ENCODE assay signal across 1 cellular context in genomic region chr4:83618991-83619390, GRCh38.
A peak's percentile ranks its signal among the peaks of the same experiment; 100 is the strongest.
TF ChIP-seq lines count a peak whose summit lies in the region.

No MANE protein-coding gene starts in this region.

TF ChIP-seq in K562, 482 proteins besides CTCF, POLR2A, EP300 and RAD21 (continued from another document and continues in another):
- TF ChIP-seq MGA (IDR thresholded peaks at IDR 0.05): no peak
- TF ChIP-seq SREBF2 (CRISPR knock-in tag; IDR thresholded peaks at IDR 0.05): no peak
- no peak for TF ChIP-seq BRF1 (IDR thresholded peaks at IDR 0.05; ENCODE audit: borderline replicate concordance, extremely low read depth, insufficient read length)
- peak; percentile 69 for TF ChIP-seq FOSL1 (tag; conservative IDR thresholded peaks at IDR 0.05)
- TF ChIP-seq MTA3 (IDR thresholded peaks at IDR 0.05; ENCODE audit: borderline replicate concordance): no peak
- no peak for TF ChIP-seq ZNF512 (tag; IDR thresholded peaks at IDR 0.05)
- no peak for TF ChIP-seq CCNT2 (IDR thresholded peaks at IDR 0.05; ENCODE audit: borderline replicate concordance, extremely low read depth, insufficient read length, low read depth, low read length)
- no peak for TF ChIP-seq CUX1 (CRISPR knock-in tag; IDR thresholded peaks at IDR 0.05)
- no peak for TF ChIP-seq MEF2A (IDR thresholded peaks at IDR 0.05; ENCODE audit: control insufficient read depth, low read depth, low read length)
- peak; percentile 38; the same call in 1 of the 2 replicates for TF ChIP-seq TAL1 (IDR thresholded peaks at IDR 0.05)
- TF ChIP-seq OTX1 (CRISPR knock-in tag; IDR thresholded peaks at IDR 0.05): no peak
- no peak for TF ChIP-seq HCFC1 (IDR thresholded peaks at IDR 0.05; ENCODE audit: low read depth, low read length)
- TF ChIP-seq ZNF507 (tag; conservative IDR thresholded peaks at IDR 0.05): no peak
- TF ChIP-seq MTF1 (CRISPR knock-in tag; IDR thresholded peaks at IDR 0.05; ENCODE audit: borderline replicate concordance): no peak
- TF ChIP-seq TARDBP (IDR thresholded peaks at IDR 0.05): no peak
- no peak for TF ChIP-seq RERE (CRISPR knock-in tag; IDR thresholded peaks at IDR 0.05; ENCODE audit: borderline replicate concordance)
- TF ChIP-seq XRCC4 (IDR thresholded peaks at IDR 0.05; ENCODE audit: extremely low read depth, insufficient read depth, insufficient read length): no peak
- no peak for TF ChIP-seq STAG1 (CRISPR knock-in tag; IDR thresholded peaks at IDR 0.05; ENCODE audit: borderline replicate concordance)
- no peak for TF ChIP-seq DNMT1 (IDR thresholded peaks at IDR 0.05)
- no peak for TF ChIP-seq STAT5B (CRISPR knock-in tag; IDR thresholded peaks at IDR 0.05)
- no peak for TF ChIP-seq USF2 (CRISPR knock-in tag; IDR thresholded peaks at IDR 0.05)
- peak; percentile 27; the same call in 1 of the 2 replicates for TF ChIP-seq MTA1 (IDR thresholded peaks at IDR 0.05; ENCODE audit: borderline replicate concordance)
- TF ChIP-seq CBX3 (IDR thresholded peaks at IDR 0.05; ENCODE audit: borderline replicate concordance in 1 of 2, low read length in 2 of 2): peak in 1 of 2 experiments; percentile 30; a peak in 1 of 3 replicates
- no peak for TF ChIP-seq ZNF766 (CRISPR knock-in tag; conservative IDR thresholded peaks at IDR 0.05)
- peak; percentile 50; the same call in 1 of the 2 replicates for TF ChIP-seq JUND (IDR thresholded peaks at IDR 0.05; ENCODE audit: borderline replicate concordance, low read depth, low read length)
- peak; percentile 46; the same call in 1 of the 3 replicates for TF ChIP-seq JUND (tag; IDR thresholded peaks at IDR 0.05; ENCODE audit: borderline replicate concordance, low read depth, low read length)
- TF ChIP-seq CBX8 (IDR thresholded peaks at IDR 0.05; ENCODE audit: borderline replicate concordance, extremely low read depth, low read depth, low read length, poor library complexity, severe bottlenecking): no peak
- no peak for TF ChIP-seq SNAPC5 (CRISPR knock-in tag; IDR thresholded peaks at IDR 0.05)
- TF ChIP-seq CREB3 (tag; conservative IDR thresholded peaks at IDR 0.05; ENCODE audit: low read depth): no peak
- TF ChIP-seq SP2 (IDR thresholded peaks at IDR 0.05; ENCODE audit: extremely low read depth, low read depth, low read length, poor library complexity, severe bottlenecking): no peak
